Comparison of ENCODE assay signal across 12 cellular contexts in genomic region chr3:114550155-114550554, GRCh38.
"Had no signal": no experiment of that assay in that cellular context is flagged by ENCODE, and none has a peak within 500 bp of the region (broad histone marks: within the 10 kb centered on the region; RNA-seq: fewer than 3 reads in every experiment).

No MANE protein-coding gene starts in this region.

- H3K27ac ChIP-seq: gastroesophageal sphincter, left ventricle myocardium inferior, psoas muscle, upper lobe of right lung had no signal

- H3K9me3 ChIP-seq: gastroesophageal sphincter, left ventricle myocardium inferior, psoas muscle, upper lobe of right lung had no signal

- DNase-seq: activated CD4-positive, alpha-beta T cell treated with anti-CD3 and anti-CD28 coated beads for 4 hours; activated CD8-positive, alpha-beta memory T cell treated with anti-CD3 and anti-CD28 coated beads, Interleukin-2, amount 50 U/mL, for 48 hours; activated CD8-positive, alpha-beta T cell treated with anti-CD3 and anti-CD28 coated beads for 36 hours; activated naive CD4-positive, alpha-beta T cell; cerebellar nuclear complex; dermis blood vessel endothelial cell; left ventricle myocardium inferior; mesenchymal stem cell; psoas muscle; stimulated activated CD4-positive, alpha-beta T cell treated with anti-CD3 and anti-CD28 coated beads, Interleukin-2, amount 100 ng/mL, for 48 hours; upper lobe of right lung had no signal

- H3K4me1 ChIP-seq: gastroesophageal sphincter, upper lobe of right lung had no signal

- H3K4me3 ChIP-seq: gastroesophageal sphincter, left ventricle myocardium inferior, psoas muscle, upper lobe of right lung had no signal

- H3K27me3 ChIP-seq: gastroesophageal sphincter, upper lobe of right lung had no signal

- H3K36me3 ChIP-seq: gastroesophageal sphincter, left ventricle myocardium inferior, upper lobe of right lung had no signal
